In genomic region chr15:65263313-65263712, GRCh38 we compare ENCODE assay signal across 23 cellular contexts. TPM values are rescaled to one million over a fixed set of nuclear protein-coding genes. Genes with fewer than 3 reads are reported as not detected.
"Had no signal": no experiment of that assay in that cellular context is flagged by ENCODE, and none has a peak within 500 bp of the region (broad histone marks: within the 10 kb centered on the region; RNA-seq: fewer than 3 reads in every experiment).

No MANE protein-coding gene starts in this region.

- H3K27me3 ChIP-seq: esophagus squamous epithelium, foreskin keratinocyte, stomach, testis, upper lobe of right lung had no signal

- H3K4me1 Mint-ChIP-seq: activated naive CD4-positive, alpha-beta T cell treated with anti-CD3 and anti-CD28 coated beads, Interleukin-2, amount 50 U/mL, for 24 hours had no signal

- H3K9me3 ChIP-seq: esophagus squamous epithelium, left ventricle myocardium inferior, stomach, testis, upper lobe of right lung had no signal

- DNase-seq: activated effector memory CD4-positive, alpha-beta T cell treated with anti-CD3 and anti-CD28 coated beads, Interleukin-2, amount 50 U/mL, for 16 hours; activated T-cell treated with anti-CD3 and anti-CD28 coated beads, Interleukin-2, amount 50 U/mL, for 72 hours; effector CD4-positive, alpha-beta T cell; esophagus squamous epithelium; foreskin keratinocyte; hypothalamus; left ventricle myocardium inferior; mammary epithelial cell; occipital lobe; posterior cingulate gyrus; right cardiac atrium; small intestine; stimulated activated CD4-positive, alpha-beta T cell treated with anti-CD3 and anti-CD28 coated beads, Interleukin-15, amount 100 ng/mL, for 24 hours; stimulated activated CD4-positive, alpha-beta T cell treated with anti-CD3 and anti-CD28 coated beads, Interleukin-2, amount 100 ng/mL, for 48 hours; stomach; T1000; testis; upper lobe of right lung had no signal

- H3K9me3 Mint-ChIP-seq: activated naive CD4-positive, alpha-beta T cell treated with anti-CD3 and anti-CD28 coated beads, Interleukin-2, amount 50 U/mL, for 24 hours; activated T-cell treated with anti-CD3 and anti-CD28 coated beads, Interleukin-2, amount 50 U/mL, for 72 hours had no signal

- H3K27ac ChIP-seq: esophagus squamous epithelium, foreskin keratinocyte, left ventricle myocardium inferior, testis, upper lobe of right lung had no signal

- H3K4me3 Mint-ChIP-seq: activated naive CD4-positive, alpha-beta T cell treated with anti-CD3 and anti-CD28 coated beads, Interleukin-2, amount 50 U/mL, for 24 hours; activated T-cell treated with anti-CD3 and anti-CD28 coated beads, Interleukin-2, amount 50 U/mL, for 72 hours had no signal

- ATAC-seq: activated CD4-positive, CD25-positive, alpha-beta regulatory T cell treated with anti-CD3 and anti-CD28 coated beads, Interleukin-2, amount 50 U/mL, for 24 hours; activated T-cell treated with anti-CD3 and anti-CD28 coated beads, Interleukin-2, amount 50 U/mL, for 72 hours; foreskin keratinocyte; right cardiac atrium had no signal

- H3K27ac Mint-ChIP-seq: activated naive CD4-positive, alpha-beta T cell treated with anti-CD3 and anti-CD28 coated beads, Interleukin-2, amount 50 U/mL, for 24 hours; activated T-cell treated with anti-CD3 and anti-CD28 coated beads, Interleukin-2, amount 50 U/mL, for 72 hours had no signal

- H3K4me3 ChIP-seq: esophagus squamous epithelium, left ventricle myocardium inferior, stomach, testis, upper lobe of right lung had no signal

- H3K4me1 ChIP-seq: foreskin keratinocyte, testis had no signal

RNA-seq across cellular contexts. Expression of gene RNU5A-1, which starts 32.5 kb away (rescaled TPM):
- polyA plus RNA-seq: adipose tissue, foreskin keratinocyte, keratinocyte, mammary epithelial cell, neural cell, right cardiac atrium, small intestine, stomach had no signal

RNA-seq across cellular contexts. Expression of gene RNU5B-1, which starts 41.2 kb away (rescaled TPM):
- polyA plus RNA-seq: adipose tissue, foreskin keratinocyte, keratinocyte, mammary epithelial cell, neural cell, right cardiac atrium, small intestine, stomach had no signal

RNA-seq across cellular contexts. Expression of gene CILP, which starts 52.0 kb away (rescaled TPM):
- polyA plus RNA-seq: foreskin keratinocyte, keratinocyte, mammary epithelial cell had no signal
